Comparison of ENCODE assay signal across 8 cellular contexts in genomic region chr3:160006282-160007163, GRCh38. TPM values are rescaled to one million over a fixed set of nuclear protein-coding genes. Genes with fewer than 3 reads are reported as not detected.
DNase-seq lines count a peak whose midpoint lies in the region; ATAC-seq lines count a peak whose summit lies in the region.

No MANE protein-coding gene starts in this region.

- peak; percentile 41 for ATAC-seq in GM18870 (IDR thresholded peaks at IDR 0.05; ENCODE audit: unreplicated experiment)
- peak; percentile 49 for ATAC-seq in HG03432 (IDR thresholded peaks at IDR 0.05; ENCODE audit: unreplicated experiment)
- ATAC-seq in stimulated activated naive B cell treated with anti-CD40 and anti-IgM and Interleukin-4, amounts not matched to agents 10 μg/mL and 1 μg/mL and 100 μg/mL, for 72 hours (replicated peaks): peak; percentile 70 to 78
- ATAC-seq in naive thymus-derived CD8-positive, alpha-beta T cell: no peak

- no peak overlapping the region for H3K27ac Mint-ChIP-seq in stimulated activated naive B cell treated with anti-CD40 and anti-IgM and Interleukin-4, amounts not matched to agents 10 μg/mL and 1 μg/mL and 100 μg/mL, for 72 hours
- no peak overlapping the region for H3K27ac Mint-ChIP-seq in naive thymus-derived CD8-positive, alpha-beta T cell

- peaks cover 12 to 35% of the 10 kb centered on the region in 2 donors for H3K4me1 Mint-ChIP-seq in stimulated activated naive B cell treated with anti-CD40 and anti-IgM and Interleukin-4, amounts not matched to agents 10 μg/mL and 1 μg/mL and 100 μg/mL, for 72 hours
- H3K4me1 Mint-ChIP-seq in naive thymus-derived CD8-positive, alpha-beta T cell: peaks cover 0 to 5% (median 1%) of the 10 kb centered on the region in 4 donors

- no peaks in the 10 kb centered on the region for H3K9me3 Mint-ChIP-seq in stimulated activated naive B cell treated with anti-CD40 and anti-IgM and Interleukin-4, amounts not matched to agents 10 μg/mL and 1 μg/mL and 100 μg/mL, for 72 hours
- H3K9me3 Mint-ChIP-seq in naive thymus-derived CD8-positive, alpha-beta T cell: no peaks in the 10 kb centered on the region

- no peaks in the 10 kb centered on the region for H3K27me3 Mint-ChIP-seq in stimulated activated naive B cell treated with anti-CD40 and anti-IgM and Interleukin-4, amounts not matched to agents 10 μg/mL and 1 μg/mL and 100 μg/mL, for 72 hours
- H3K27me3 Mint-ChIP-seq in naive thymus-derived CD8-positive, alpha-beta T cell: peaks cover 0 to 3% (median 0%) of the 10 kb centered on the region in 5 donors

- no peak overlapping the region for H3K4me3 Mint-ChIP-seq in stimulated activated naive B cell treated with anti-CD40 and anti-IgM and Interleukin-4, amounts not matched to agents 10 μg/mL and 1 μg/mL and 100 μg/mL, for 72 hours
- no peak overlapping the region for H3K4me3 Mint-ChIP-seq in naive thymus-derived CD8-positive, alpha-beta T cell

- no peaks in the 10 kb centered on the region for H3K36me3 Mint-ChIP-seq in stimulated activated naive B cell treated with anti-CD40 and anti-IgM and Interleukin-4, amounts not matched to agents 10 μg/mL and 1 μg/mL and 100 μg/mL, for 72 hours
- H3K36me3 Mint-ChIP-seq in naive thymus-derived CD8-positive, alpha-beta T cell: no peaks in the 10 kb centered on the region

- peak; percentile 53 for DNase-seq in COR-L47 (lab: John Stamatoyannopoulos, UW)
- peak; percentile 50 for DNase-seq in NCI-H526 treated with DMSO at 0.1 percent for 48 hours (lab: John Stamatoyannopoulos, UW)
- DNase-seq in astrocyte of the hippocampus (ENCODE audit: low read depth, low spot score): peak; percentile 83
- DNase-seq in hypothalamus (lab: John Stamatoyannopoulos, UW): peak in 37 of 51 donors; percentile 1 to 78 (median 23)
- DNase-seq in stimulated activated naive B cell treated with anti-CD40 and anti-IgM and Interleukin-4, amounts not matched to agents 10 μg/mL and 1 μg/mL and 100 μg/mL, for 72 hours: no peak
- no peak for DNase-seq in naive thymus-derived CD8-positive, alpha-beta T cell

- POLR2A ChIA-PET in naive thymus-derived CD8-positive, alpha-beta T cell (lab: Charles Lee): interaction anchor here (0.6 to 1.6 kb wide), 2 partner anchors 18 to 45 kb away, joined by 4 to 5 read pairs; partner anchors contain the start of gene IL12A

RNA-seq across cellular contexts. Expression of gene IL12A, which starts 17.9 kb away (rescaled TPM):
- total RNA-seq in naive thymus-derived CD8-positive, alpha-beta T cell: 1 to 10 TPM; 1.0 to 3.0 TPM
- under 1 TPM; 0.37 to 0.60 (median 0.43) TPM for polyA plus RNA-seq in naive thymus-derived CD8-positive, alpha-beta T cell

Comparison
In these comparisons a context has a peak if more than half of its experiments do, and no peak if none do; other contexts are left out.
1. DNase-seq: peak in COR-L47 (single experiment), NCI-H526 treated with DMSO at 0.1 percent for 48 hours (single experiment), astrocyte of the hippocampus (single experiment) and hypothalamus (37 of 51); none in stimulated activated naive B cell treated with anti-CD40 and anti-IgM and Interleukin-4, amounts not matched to agents 10 μg/mL and 1 μg/mL and 100 μg/mL, for 72 hours (single experiment) and naive thymus-derived CD8-positive, alpha-beta T cell (0 of 10).
2. ATAC-seq: peak in GM18870 (single experiment), HG03432 (single experiment) and stimulated activated naive B cell treated with anti-CD40 and anti-IgM and Interleukin-4, amounts not matched to agents 10 μg/mL and 1 μg/mL and 100 μg/mL, for 72 hours (2 of 2); none in naive thymus-derived CD8-positive, alpha-beta T cell (0 of 2).